Comparison of ENCODE assay signal across 1 cellular context in the genomic region with DNA sequence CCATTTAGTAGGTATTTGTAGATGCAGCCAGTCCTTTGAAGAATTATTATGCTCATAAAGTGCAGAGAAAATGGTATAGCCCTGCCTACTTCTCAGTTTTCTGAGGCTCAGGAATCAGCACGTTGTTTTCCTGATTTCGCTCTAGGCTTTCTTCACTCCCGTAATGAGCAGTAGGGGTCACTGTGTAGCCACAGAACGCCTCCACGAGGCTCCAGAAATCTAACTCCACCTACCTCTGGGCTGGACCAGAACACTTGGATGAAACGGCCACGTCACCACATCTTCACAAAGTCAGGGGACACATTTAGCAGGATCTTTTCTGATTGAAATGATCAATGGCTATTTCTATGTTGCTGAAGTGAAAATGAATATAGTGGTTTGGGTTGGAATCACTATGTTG.
A peak's percentile ranks its signal among the peaks of the same experiment; 100 is the strongest.
TF ChIP-seq lines count a peak whose summit lies in the region.

No MANE protein-coding gene starts in this region.

TF ChIP-seq in HepG2, 621 proteins besides CTCF, POLR2A, EP300 and RAD21 (continued from another document):
- TF ChIP-seq, protein P1, sequence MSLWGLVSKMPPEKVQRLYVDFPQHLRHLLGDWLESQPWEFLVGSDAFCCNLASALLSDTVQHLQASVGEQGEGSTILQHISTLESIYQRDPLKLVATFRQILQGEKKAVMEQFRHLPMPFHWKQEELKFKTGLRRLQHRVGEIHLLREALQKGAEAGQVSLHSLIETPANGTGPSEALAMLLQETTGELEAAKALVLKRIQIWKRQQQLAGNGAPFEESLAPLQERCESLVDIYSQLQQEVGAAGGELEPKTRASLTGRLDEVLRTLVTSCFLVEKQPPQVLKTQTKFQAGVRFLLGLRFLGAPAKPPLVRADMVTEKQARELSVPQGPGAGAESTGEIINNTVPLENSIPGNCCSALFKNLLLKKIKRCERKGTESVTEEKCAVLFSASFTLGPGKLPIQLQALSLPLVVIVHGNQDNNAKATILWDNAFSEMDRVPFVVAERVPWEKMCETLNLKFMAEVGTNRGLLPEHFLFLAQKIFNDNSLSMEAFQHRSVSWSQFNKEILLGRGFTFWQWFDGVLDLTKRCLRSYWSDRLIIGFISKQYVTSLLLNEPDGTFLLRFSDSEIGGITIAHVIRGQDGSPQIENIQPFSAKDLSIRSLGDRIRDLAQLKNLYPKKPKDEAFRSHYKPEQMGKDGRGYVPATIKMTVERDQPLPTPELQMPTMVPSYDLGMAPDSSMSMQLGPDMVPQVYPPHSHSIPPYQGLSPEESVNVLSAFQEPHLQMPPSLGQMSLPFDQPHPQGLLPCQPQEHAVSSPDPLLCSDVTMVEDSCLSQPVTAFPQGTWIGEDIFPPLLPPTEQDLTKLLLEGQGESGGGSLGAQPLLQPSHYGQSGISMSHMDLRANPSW (CRISPR knock-in tag; IDR thresholded peaks at IDR 0.05; ENCODE audit: borderline replicate concordance) = no peak
- TF ChIP-seq FOSL2 (CRISPR knock-in tag; IDR thresholded peaks at IDR 0.05) = 0 out of 2 replicates have a peak, but pooled peaks have one; percentile 8
- TF ChIP-seq, protein P2, sequence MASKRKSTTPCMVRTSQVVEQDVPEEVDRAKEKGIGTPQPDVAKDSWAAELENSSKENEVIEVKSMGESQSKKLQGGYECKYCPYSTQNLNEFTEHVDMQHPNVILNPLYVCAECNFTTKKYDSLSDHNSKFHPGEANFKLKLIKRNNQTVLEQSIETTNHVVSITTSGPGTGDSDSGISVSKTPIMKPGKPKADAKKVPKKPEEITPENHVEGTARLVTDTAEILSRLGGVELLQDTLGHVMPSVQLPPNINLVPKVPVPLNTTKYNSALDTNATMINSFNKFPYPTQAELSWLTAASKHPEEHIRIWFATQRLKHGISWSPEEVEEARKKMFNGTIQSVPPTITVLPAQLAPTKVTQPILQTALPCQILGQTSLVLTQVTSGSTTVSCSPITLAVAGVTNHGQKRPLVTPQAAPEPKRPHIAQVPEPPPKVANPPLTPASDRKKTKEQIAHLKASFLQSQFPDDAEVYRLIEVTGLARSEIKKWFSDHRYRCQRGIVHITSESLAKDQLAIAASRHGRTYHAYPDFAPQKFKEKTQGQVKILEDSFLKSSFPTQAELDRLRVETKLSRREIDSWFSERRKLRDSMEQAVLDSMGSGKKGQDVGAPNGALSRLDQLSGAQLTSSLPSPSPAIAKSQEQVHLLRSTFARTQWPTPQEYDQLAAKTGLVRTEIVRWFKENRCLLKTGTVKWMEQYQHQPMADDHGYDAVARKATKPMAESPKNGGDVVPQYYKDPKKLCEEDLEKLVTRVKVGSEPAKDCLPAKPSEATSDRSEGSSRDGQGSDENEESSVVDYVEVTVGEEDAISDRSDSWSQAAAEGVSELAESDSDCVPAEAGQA (IDR thresholded peaks at IDR 0.05; ENCODE audit: low read depth) = no peak
- TF ChIP-seq, protein P2 (CRISPR knock-in tag; IDR thresholded peaks at IDR 0.05; ENCODE audit: borderline replicate concordance) = no peak
- 0 out of 2 replicates have a peak, but pooled peaks have one; percentile 12 for TF ChIP-seq FOXO1 (CRISPR knock-in tag; IDR thresholded peaks at IDR 0.05)
- no peak for TF ChIP-seq ZNF20 (CRISPR knock-in tag; IDR thresholded peaks at IDR 0.05)
- no peak for TF ChIP-seq NFIB (CRISPR knock-in tag; IDR thresholded peaks at IDR 0.05; ENCODE audit: borderline replicate concordance)
- no peak for TF ChIP-seq TSC22D2 (CRISPR knock-in tag; IDR thresholded peaks at IDR 0.05; ENCODE audit: borderline replicate concordance)
- no peak for TF ChIP-seq FOXJ3 (CRISPR knock-in tag; IDR thresholded peaks at IDR 0.05; ENCODE audit: borderline replicate concordance)
- TF ChIP-seq ELF1 (CRISPR knock-in tag; IDR thresholded peaks at IDR 0.05) = no peak
